21 cellular contexts compared by ENCODE assay signal in genomic region chr11:63443714-63444113, GRCh38. TPM values are rescaled to one million over a fixed set of nuclear protein-coding genes. Genes with fewer than 3 reads are reported as not detected.
DNase-seq lines count a peak whose midpoint lies in the region; ATAC-seq, FAIRE-seq and TF ChIP-seq lines count a peak whose summit lies in the region.
"Had no signal": no experiment of that assay in that cellular context is flagged by ENCODE, and none has a peak within 500 bp of the region (broad histone marks: within the 10 kb centered on the region; RNA-seq: fewer than 3 reads in every experiment).

No MANE protein-coding gene starts in this region.

- POLR2A ChIA-PET in activated CD4-positive, alpha-beta memory T cell treated with anti-CD3 and anti-CD28 coated beads for 36 hours (lab: Charles Lee): interaction anchor here (1.3 to 1.7 kb wide), 4 partner anchors 16 to 123 kb away, joined by 4 to 7 read pairs (median 6); partner anchors contain the start of genes PLAAT4 and PLAAT5
- POLR2A ChIA-PET in activated CD4-positive, alpha-beta memory T cell treated with anti-CD3 and anti-CD28 coated beads, Interleukin-2, amount 10 ng/mL, durations not matched to agents 7 days and 5 days (lab: Charles Lee): no interaction called here
- POLR2A ChIA-PET in H1 (lab: Charles Lee; ENCODE audit: partially characterized antibody): interaction anchor here (0.9 kb wide), 2 partner anchors 8 to 14 kb away, joined by 3 to 4 read pairs; no protein-coding TSS in a partner anchor

- H2BK12ac ChIP-seq in H1 (ENCODE audit: low read depth, low read length): no peak overlapping the region

- no peak overlapping the region for H2BK15ac ChIP-seq in H1 (ENCODE audit: low read length)

- no peak for TF ChIP-seq EP300 in H1 (IDR thresholded peaks at IDR 0.05; ENCODE audit: borderline replicate concordance in 1 of 2, low read depth in 2 of 2, low read length in 2 of 2)

- no peak overlapping the region for H3K23ac ChIP-seq in H1 (ENCODE audit: insufficient read length)

- no peaks in the 10 kb centered on the region for H4K20me1 ChIP-seq in H1 (replicated peaks in 1 of 2; ENCODE audit: control insufficient read depth in 1 of 2, insufficient read depth in 2 of 2, low read length in 2 of 2)

- H3K4ac ChIP-seq in H1 (replicated peaks; ENCODE audit: insufficient read length, low read depth, low read length): no peak overlapping the region

- intact Hi-C loops in activated CD4-positive, alpha-beta memory T cell treated with anti-CD3 and anti-CD28 coated beads for 36 hours (cut with micrococcal nuclease): loop anchor here (1.0 to 5.0 kb wide), 2 partner anchors 94 to 124 kb away; partner anchors contain the start of gene PLAAT4

- no peaks in the 10 kb centered on the region for H3K36me3 Mint-ChIP-seq in activated CD4-positive, alpha-beta memory T cell treated with anti-CD3 and anti-CD28 coated beads for 36 hours
- H3K36me3 Mint-ChIP-seq in activated CD4-positive, alpha-beta memory T cell treated with anti-CD3 and anti-CD28 coated beads, Interleukin-2, amount 10 ng/mL, durations not matched to agents 7 days and 5 days (ENCODE audit: low read depth): no peaks in the 10 kb centered on the region
- no peaks in the 10 kb centered on the region for H3K36me3 Mint-ChIP-seq in activated naive CD4-positive, alpha-beta T cell treated with anti-CD3 and anti-CD28 coated beads, Interleukin-2, amount 50 U/mL, for 24 hours
- H3K36me3 Mint-ChIP-seq in activated naive CD4-positive, alpha-beta T cell treated with anti-CD3 and anti-CD28 coated beads, Interleukin-2, amount 10 ng/mL, durations not matched to agents 7 days and 5 days: no peaks in the 10 kb centered on the region
- no peaks in the 10 kb centered on the region for H3K36me3 Mint-ChIP-seq in stimulated activated memory B cell treated with anti-CD40 and anti-IgM and Interleukin-4, amounts not matched to agents 10 μg/mL and 1 μg/mL and 100 μg/mL, for 72 hours
- H3K36me3 Mint-ChIP-seq: CD4-positive, CD25-positive, alpha-beta regulatory T cell had no signal

- no peaks in the 10 kb centered on the region for H3K36me3 ChIP-seq in H1 (ENCODE audit: control insufficient read depth in 2 of 4, insufficient read depth in 4 of 4, low read length in 3 of 4)
- H3K36me3 ChIP-seq: BE2C had no signal

- H3K9me3 ChIP-seq in H1 (ENCODE audit: insufficient read depth in 2 of 2, low read depth in 1 of 2, low read length in 1 of 2): no peaks in the 10 kb centered on the region; a peak in 1 of 4 replicates
- H3K9me3 ChIP-seq: BE2C had no signal

- FAIRE-seq in H1 (lab: Jason Lieb, UNC): no peak
- FAIRE-seq: A204.1, G401.6, K562, RCC 7860 had no signal

- no peak overlapping the region for H3K18ac ChIP-seq in H1 (ENCODE audit: extremely low read depth, low read length)

- ATAC-seq in stimulated activated memory B cell treated with anti-CD40 and anti-IgM and Interleukin-4, amounts not matched to agents 10 μg/mL and 1 μg/mL and 100 μg/mL, for 72 hours: no peak
- ATAC-seq: K562 had no signal

- no peak overlapping the region for H4K91ac ChIP-seq in H1 (replicated peaks; ENCODE audit: insufficient read length, low read length)

- no peak overlapping the region for H4K8ac ChIP-seq in H1 (ENCODE audit: extremely low read depth, insufficient read depth, low read length)

- H4K5ac ChIP-seq in H1 (ENCODE audit: insufficient read length, low read depth, low read length): no peak overlapping the region

- CTCF ChIA-PET in activated CD4-positive, alpha-beta memory T cell treated with anti-CD3 and anti-CD28 coated beads for 36 hours (lab: Charles Lee): interaction anchor here (0.9 to 1.9 kb wide), 3 partner anchors 36 to 195 kb away, joined by 3 to 7 read pairs (median 5); partner anchors contain the start of gene PLAAT4
- CTCF ChIA-PET in activated CD4-positive, alpha-beta memory T cell treated with anti-CD3 and anti-CD28 coated beads, Interleukin-2, amount 10 ng/mL, durations not matched to agents 7 days and 5 days (lab: Charles Lee): no interaction called here
- CTCF ChIA-PET in activated naive CD4-positive, alpha-beta T cell treated with anti-CD3 and anti-CD28 coated beads, Interleukin-2, amount 10 ng/mL, durations not matched to agents 7 days and 5 days (lab: Charles Lee): interaction anchor here (1.0 kb wide), 1 partner anchor 192 kb away, joined by 3 read pairs; no protein-coding TSS in a partner anchor
- CTCF ChIA-PET in H1 (lab: Charles Lee; ENCODE audit: partially characterized antibody): interaction anchor here (0.8 to 0.9 kb wide), 2 partner anchors 35 to 94 kb away, joined by 3 read pairs; no protein-coding TSS in a partner anchor

- no peaks in the 10 kb centered on the region for H3K27me3 ChIP-seq in H1 (replicated peaks in 1 of 4; ENCODE audit: control insufficient read depth in 3 of 4, extremely low read depth in 1 of 4, insufficient read depth in 3 of 4, low read length in 3 of 4)
- H3K27me3 ChIP-seq: BE2C had no signal

- peak overlapping the region; percentile 69 for H3K27ac Mint-ChIP-seq in activated CD4-positive, alpha-beta memory T cell treated with anti-CD3 and anti-CD28 coated beads for 36 hours
- no peak overlapping the region for H3K27ac Mint-ChIP-seq in activated CD4-positive, alpha-beta memory T cell treated with anti-CD3 and anti-CD28 coated beads, Interleukin-2, amount 10 ng/mL, durations not matched to agents 7 days and 5 days
- H3K27ac Mint-ChIP-seq in activated naive CD4-positive, alpha-beta T cell treated with anti-CD3 and anti-CD28 coated beads, Interleukin-2, amount 50 U/mL, for 24 hours: peak overlapping the region; percentile 87
- no peak overlapping the region for H3K27ac Mint-ChIP-seq in activated naive CD4-positive, alpha-beta T cell treated with anti-CD3 and anti-CD28 coated beads, Interleukin-2, amount 10 ng/mL, durations not matched to agents 7 days and 5 days
- H3K27ac Mint-ChIP-seq in stimulated activated memory B cell treated with anti-CD40 and anti-IgM and Interleukin-4, amounts not matched to agents 10 μg/mL and 1 μg/mL and 100 μg/mL, for 72 hours: no peak overlapping the region
- H3K27ac Mint-ChIP-seq: CD4-positive, CD25-positive, alpha-beta regulatory T cell; H9 had no signal

- no peaks in the 10 kb centered on the region for H3K79me2 ChIP-seq in H1 (ENCODE audit: control insufficient read depth in 1 of 2, insufficient read depth in 2 of 2, low read length in 2 of 2)

- WGBS in H1 (ENCODE audit: extremely low coverage in 1 of 2, insufficient coverage in 1 of 2, insufficient read length in 1 of 2, insufficient replicate concordance in 2 of 2, low coverage in 1 of 2, low lambda C conversion rate in 2 of 2, missing lambda C conversion rate in 1 of 2), 2 experiments: 86% methylated on average over 1 of the region's 1 CpG; no CpG with 5 or more reads in 1 of the 2 experiments

- no peak overlapping the region for H2BK120ac ChIP-seq in H1 (replicated peaks; ENCODE audit: low read depth, low read length)

- no peak overlapping the region for H2AK5ac ChIP-seq in H1 (ENCODE audit: low read depth, low read length)

- no peak overlapping the region for H3K4me3 ChIP-seq in H1 (ENCODE audit: extremely low read depth in 1 of 4, insufficient read depth in 2 of 4, low read depth in 3 of 4, low read length in 4 of 4)
- H3K4me3 ChIP-seq: K562 had no signal

- no peak overlapping the region for H3K56ac ChIP-seq in H1 (replicated peaks; ENCODE audit: insufficient read length, low read depth, low read length)

- H3K79me1 ChIP-seq in H1 (ENCODE audit: low read depth, low read length): no peaks in the 10 kb centered on the region

- no peak overlapping the region for H3K27ac ChIP-seq in H1 (ENCODE audit: low read depth, low read length)

- H3K27me3 Mint-ChIP-seq in activated CD4-positive, alpha-beta memory T cell treated with anti-CD3 and anti-CD28 coated beads for 36 hours: peaks cover 4% of the 10 kb centered on the region
- no peaks in the 10 kb centered on the region for H3K27me3 Mint-ChIP-seq in activated CD4-positive, alpha-beta memory T cell treated with anti-CD3 and anti-CD28 coated beads, Interleukin-2, amount 10 ng/mL, durations not matched to agents 7 days and 5 days
- H3K27me3 Mint-ChIP-seq in activated naive CD4-positive, alpha-beta T cell treated with anti-CD3 and anti-CD28 coated beads, Interleukin-2, amount 50 U/mL, for 24 hours: no peaks in the 10 kb centered on the region
- H3K27me3 Mint-ChIP-seq in activated naive CD4-positive, alpha-beta T cell treated with anti-CD3 and anti-CD28 coated beads, Interleukin-2, amount 10 ng/mL, durations not matched to agents 7 days and 5 days: no peaks in the 10 kb centered on the region
- H3K27me3 Mint-ChIP-seq in stimulated activated memory B cell treated with anti-CD40 and anti-IgM and Interleukin-4, amounts not matched to agents 10 μg/mL and 1 μg/mL and 100 μg/mL, for 72 hours: peaks cover 12% of the 10 kb centered on the region

- peaks cover 5% of the 10 kb centered on the region for H3K9me3 Mint-ChIP-seq in activated CD4-positive, alpha-beta memory T cell treated with anti-CD3 and anti-CD28 coated beads for 36 hours
- H3K9me3 Mint-ChIP-seq in activated CD4-positive, alpha-beta memory T cell treated with anti-CD3 and anti-CD28 coated beads, Interleukin-2, amount 10 ng/mL, durations not matched to agents 7 days and 5 days: no peaks in the 10 kb centered on the region
- H3K9me3 Mint-ChIP-seq in activated naive CD4-positive, alpha-beta T cell treated with anti-CD3 and anti-CD28 coated beads, Interleukin-2, amount 50 U/mL, for 24 hours: no peaks in the 10 kb centered on the region
- no peaks in the 10 kb centered on the region for H3K9me3 Mint-ChIP-seq in activated naive CD4-positive, alpha-beta T cell treated with anti-CD3 and anti-CD28 coated beads, Interleukin-2, amount 10 ng/mL, durations not matched to agents 7 days and 5 days
- H3K9me3 Mint-ChIP-seq in stimulated activated memory B cell treated with anti-CD40 and anti-IgM and Interleukin-4, amounts not matched to agents 10 μg/mL and 1 μg/mL and 100 μg/mL, for 72 hours: no peaks in the 10 kb centered on the region

- TF ChIP-seq CTCF in H1 (IDR thresholded peaks at IDR 0.05; ENCODE audit: control extremely low read depth in 1 of 3, insufficient read depth in 1 of 3, low read depth in 1 of 3, low read length in 3 of 3): no peak

- H3K14ac ChIP-seq in H1 (ENCODE audit: insufficient read length): no peak overlapping the region

- peaks cover 44% of the 10 kb centered on the region for H3K4me1 Mint-ChIP-seq in activated CD4-positive, alpha-beta memory T cell treated with anti-CD3 and anti-CD28 coated beads for 36 hours (ENCODE audit: low read depth)
- H3K4me1 Mint-ChIP-seq in activated CD4-positive, alpha-beta memory T cell treated with anti-CD3 and anti-CD28 coated beads, Interleukin-2, amount 10 ng/mL, durations not matched to agents 7 days and 5 days: peaks cover 36% of the 10 kb centered on the region
- H3K4me1 Mint-ChIP-seq in activated naive CD4-positive, alpha-beta T cell treated with anti-CD3 and anti-CD28 coated beads, Interleukin-2, amount 50 U/mL, for 24 hours: peaks cover 42% of the 10 kb centered on the region
- peaks cover 3% of the 10 kb centered on the region for H3K4me1 Mint-ChIP-seq in activated naive CD4-positive, alpha-beta T cell treated with anti-CD3 and anti-CD28 coated beads, Interleukin-2, amount 10 ng/mL, durations not matched to agents 7 days and 5 days
- peaks cover 7% of the 10 kb centered on the region for H3K4me1 Mint-ChIP-seq in stimulated activated memory B cell treated with anti-CD40 and anti-IgM and Interleukin-4, amounts not matched to agents 10 μg/mL and 1 μg/mL and 100 μg/mL, for 72 hours

- DNase-seq in activated CD4-positive, alpha-beta memory T cell treated with anti-CD3 and anti-CD28 coated beads for 36 hours: peak; percentile 55
- DNase-seq in activated CD4-positive, alpha-beta memory T cell treated with anti-CD3 and anti-CD28 coated beads, Interleukin-2, amount 10 ng/mL, durations not matched to agents 7 days and 5 days: no peak
- DNase-seq in activated naive CD4-positive, alpha-beta T cell treated with anti-CD3 and anti-CD28 coated beads, Interleukin-2, amount 10 ng/mL, durations not matched to agents 7 days and 5 days: no peak
- peak; percentile 51 for DNase-seq in SW480 (ENCODE audit: low spot score)
- DNase-seq in H1 (ENCODE audit: low read depth in 1 of 2, low spot score in 2 of 2): no peak
- DNase-seq in NCI-H2227 treated with DMSO at 0.1 percent for 48 hours (lab: John Stamatoyannopoulos, UW): no peak
- DNase-seq: BE2C, COR-L47, DMS 273 treated with DMSO at 0.1 percent for 48 hours, H9, NCI-H1092 treated with DMSO at 0.1 percent for 48 hours, NCI-H2081 had no signal

- H3K4me1 ChIP-seq in H1 (replicated peaks in 1 of 4; ENCODE audit: control insufficient read depth in 3 of 4, insufficient read depth in 4 of 4, low read length in 3 of 4): peaks cover 0 to 7% (median under 1%) of the 10 kb centered on the region in 4 experiments; a peak in 4 of 7 replicates
- H3K4me1 ChIP-seq: BE2C had no signal

- no peak overlapping the region for H2BK20ac ChIP-seq in H1 (ENCODE audit: low read length)

- no peak overlapping the region for H3K9ac ChIP-seq in H1 (replicated peaks in 1 of 4; ENCODE audit: extremely low read depth in 1 of 4, low read depth in 3 of 4, low read length in 3 of 4)

- no peaks in the 10 kb centered on the region for H3K23me2 ChIP-seq in H1 (ENCODE audit: low read depth, low read length)

- no peak overlapping the region for H2BK5ac ChIP-seq in H1 (ENCODE audit: low read depth, low read length)

- no peak for TF ChIP-seq RAD21 in H1 (IDR thresholded peaks at IDR 0.05 in 1 of 2, conservative IDR thresholded peaks at IDR 0.05 in 1 of 2; ENCODE audit: low read depth in 2 of 2, low read length in 2 of 2)

- TF ChIP-seq POLR2A in H1 (IDR thresholded peaks at IDR 0.05; ENCODE audit: control extremely low read depth in 1 of 2, low read depth in 2 of 2, low read length in 2 of 2): no peak

- 0 out of 2 replicates have a peak overlapping the region, but pooled peaks have one; percentile 58 for H2AFZ ChIP-seq in H1 (ENCODE audit: low read length)

- no peak overlapping the region for H3K4me3 Mint-ChIP-seq in activated CD4-positive, alpha-beta memory T cell treated with anti-CD3 and anti-CD28 coated beads for 36 hours
- no peak overlapping the region for H3K4me3 Mint-ChIP-seq in activated CD4-positive, alpha-beta memory T cell treated with anti-CD3 and anti-CD28 coated beads, Interleukin-2, amount 10 ng/mL, durations not matched to agents 7 days and 5 days
- no peak overlapping the region for H3K4me3 Mint-ChIP-seq in activated naive CD4-positive, alpha-beta T cell treated with anti-CD3 and anti-CD28 coated beads, Interleukin-2, amount 50 U/mL, for 24 hours
- no peak overlapping the region for H3K4me3 Mint-ChIP-seq in activated naive CD4-positive, alpha-beta T cell treated with anti-CD3 and anti-CD28 coated beads, Interleukin-2, amount 10 ng/mL, durations not matched to agents 7 days and 5 days
- no peak overlapping the region for H3K4me3 Mint-ChIP-seq in stimulated activated memory B cell treated with anti-CD40 and anti-IgM and Interleukin-4, amounts not matched to agents 10 μg/mL and 1 μg/mL and 100 μg/mL, for 72 hours
- H3K4me3 Mint-ChIP-seq: CD4-positive, CD25-positive, alpha-beta regulatory T cell; H9 had no signal

- no peak overlapping the region for H3K4me2 ChIP-seq in H1 (ENCODE audit: insufficient read depth in 1 of 2, low read depth in 2 of 2, low read length in 2 of 2)

RNA-seq across cellular contexts. Expression of gene PLAAT5, which starts 47.3 kb away (rescaled TPM):
- under 1 TPM; 0.15 to 0.24 TPM for total RNA-seq in activated CD4-positive, alpha-beta memory T cell treated with anti-CD3 and anti-CD28 coated beads for 36 hours
- not detected for total RNA-seq in activated CD4-positive, alpha-beta memory T cell treated with anti-CD3 and anti-CD28 coated beads, Interleukin-2, amount 10 ng/mL, durations not matched to agents 7 days and 5 days
- total RNA-seq in H1 (2021; fragmentation: NEBNext Ultra II Directional; extraction: Animal tissue kit (Norgen Biotek cat#: 25700)): 12.8 and 16.0 TPM in 2 replicates
- 11.4 and 18.7 TPM in 2 replicates for polyA plus RNA-seq in H1 (2011; rRNA removed)
- 22.1 TPM for polyA plus RNA-seq in H1 (2011; cell fraction: cytosol; rRNA removed)
- 11.7 TPM for polyA plus RNA-seq in H1 (2011; cell fraction: nucleus; rRNA removed)
- 12.8 to 17.8 TPM (median 16.1 TPM) in 4 replicates for polyA plus RNA-seq in H1 (2012, experiment 1 of 2)
- 4.1 TPM for polyA plus RNA-seq in H1 (2012, experiment 2 of 2)
- 5.2 TPM for polyA plus RNA-seq in H1 (2013, experiment 1 of 2)
- 5.3 TPM for polyA plus RNA-seq in H1 (2013, experiment 2 of 2)
- 37.8 and 40.3 TPM in 2 replicates for polyA minus RNA-seq in H1 (2011; rRNA and poly(A)+ RNA removed)
- 8.9 TPM for polyA minus RNA-seq in H1 (2011; cell fraction: cytosol; rRNA and poly(A)+ RNA removed)
- polyA minus RNA-seq in H1 (2011; cell fraction: nucleus; rRNA and poly(A)+ RNA removed): 14.6 TPM
- total RNA-seq: K562, NCI-H460, OCI-LY7 had no signal
- polyA plus RNA-seq: CD4-positive, CD25-positive, alpha-beta regulatory T cell; K562 had no signal

Comparison
In these comparisons a context has a peak if more than half of its experiments do, and no peak if none do; other contexts are left out.
1. DNase-seq: peak in activated CD4-positive, alpha-beta memory T cell treated with anti-CD3 and anti-CD28 coated beads for 36 hours (single experiment) and SW480 (single experiment); none in activated CD4-positive, alpha-beta memory T cell treated with anti-CD3 and anti-CD28 coated beads, Interleukin-2, amount 10 ng/mL, durations not matched to agents 7 days and 5 days (single experiment), activated naive CD4-positive, alpha-beta T cell treated with anti-CD3 and anti-CD28 coated beads, Interleukin-2, amount 10 ng/mL, durations not matched to agents 7 days and 5 days (single experiment), H1 (0 of 2) and NCI-H2227 treated with DMSO at 0.1 percent for 48 hours (single experiment).
2. H3K27ac Mint-ChIP-seq: peak in activated CD4-positive, alpha-beta memory T cell treated with anti-CD3 and anti-CD28 coated beads for 36 hours (single experiment) and activated naive CD4-positive, alpha-beta T cell treated with anti-CD3 and anti-CD28 coated beads, Interleukin-2, amount 50 U/mL, for 24 hours (single experiment); none in activated CD4-positive, alpha-beta memory T cell treated with anti-CD3 and anti-CD28 coated beads, Interleukin-2, amount 10 ng/mL, durations not matched to agents 7 days and 5 days (single experiment), activated naive CD4-positive, alpha-beta T cell treated with anti-CD3 and anti-CD28 coated beads, Interleukin-2, amount 10 ng/mL, durations not matched to agents 7 days and 5 days (single experiment) and stimulated activated memory B cell treated with anti-CD40 and anti-IgM and Interleukin-4, amounts not matched to agents 10 μg/mL and 1 μg/mL and 100 μg/mL, for 72 hours (single experiment).
3. RNA of gene PLAAT5, which starts 47.3 kb away (total RNA-seq): 12.8 to 16.0 TPM in H1; 0.15 to 0.24 TPM in activated CD4-positive, alpha-beta memory T cell treated with anti-CD3 and anti-CD28 coated beads for 36 hours and not detected in activated CD4-positive, alpha-beta memory T cell treated with anti-CD3 and anti-CD28 coated beads, Interleukin-2, amount 10 ng/mL, durations not matched to agents 7 days and 5 days; every median in the first group is over 10 times any median in the second.